9 cellular contexts compared by ENCODE assay signal in the genomic region with DNA sequence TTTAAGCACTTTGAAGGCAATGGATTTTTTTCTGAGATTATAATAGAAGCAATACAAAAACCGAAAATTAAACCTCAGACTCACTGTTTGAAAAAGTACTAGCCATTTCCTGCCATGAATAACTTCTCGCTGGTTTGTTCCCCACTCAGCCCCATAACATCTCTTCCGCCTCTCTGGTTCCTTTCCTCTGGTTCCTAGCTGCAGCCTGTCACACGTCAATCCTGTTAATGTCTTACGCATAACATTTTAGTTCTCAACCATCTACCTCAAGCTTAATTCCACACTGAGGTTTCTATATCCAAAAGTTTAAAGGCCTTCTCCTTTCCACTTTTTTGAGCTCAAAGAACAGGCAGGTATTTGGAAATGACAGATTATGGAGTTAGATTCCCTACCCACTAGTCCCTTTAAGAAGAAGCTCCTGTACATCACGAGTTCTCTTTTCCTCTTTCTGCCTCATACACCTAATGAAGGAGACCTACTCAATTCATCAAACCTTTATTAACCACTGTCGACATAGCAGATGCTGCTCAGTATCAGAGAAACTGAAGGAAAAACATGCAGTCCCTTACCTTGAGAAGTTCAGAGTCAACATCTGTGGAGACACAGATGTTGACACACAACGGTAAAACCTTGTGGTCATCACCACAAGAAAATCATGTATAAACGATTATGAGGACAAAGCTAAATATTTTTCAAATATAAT.
DNase-seq lines count a peak whose midpoint lies in the region; ATAC-seq and TF ChIP-seq lines count a peak whose summit lies in the region.
"Had no signal": no experiment of that assay in that cellular context is flagged by ENCODE, and none has a peak within 500 bp of the region (broad histone marks: within the 10 kb centered on the region; RNA-seq: fewer than 3 reads in every experiment).

No MANE protein-coding gene starts in this region.

- peak overlapping the region; percentile 81 to 96 (median 91) for H3K27ac Mint-ChIP-seq in naive thymus-derived CD4-positive, alpha-beta T cell

- no peak for TF ChIP-seq CTCF in suprapubic skin (IDR thresholded peaks at IDR 0.05)

- WGBS in suprapubic skin: 75% methylated on average over 9 of the region's 9 CpGs

- CTCF ChIA-PET in naive thymus-derived CD4-positive, alpha-beta T cell (lab: Charles Lee): interaction anchor here (0.7 to 1.5 kb wide), 5 partner anchors 68 to 252 kb away, joined by 3 to 4 read pairs (median 3); no protein-coding TSS in a partner anchor

- peaks cover 26 to 32% of the 10 kb centered on the region in 2 donors for H3K4me1 ChIP-seq in naive thymus-derived CD4-positive, alpha-beta T cell (ENCODE audit: control insufficient read depth in 2 of 2, insufficient read depth in 2 of 2, low read length in 2 of 2)
- H3K4me1 ChIP-seq in suprapubic skin: peaks cover under 1% of the 10 kb centered on the region

- H3K27me3 ChIP-seq in naive thymus-derived CD4-positive, alpha-beta T cell (ENCODE audit: control insufficient read depth in 2 of 2, insufficient read depth in 2 of 2, low read length in 2 of 2): no peaks in the 10 kb centered on the region
- no peaks in the 10 kb centered on the region for H3K27me3 ChIP-seq in suprapubic skin

- intact Hi-C loops in naive thymus-derived CD4-positive, alpha-beta T cell (cut with micrococcal nuclease): loop anchor here (1.0 to 5.0 kb wide), 6 partner anchors 26 to 414 kb away; partner anchors contain the start of gene PTGER4 (in 1 of the 2)

- no peaks in the 10 kb centered on the region for H3K36me3 ChIP-seq in naive thymus-derived CD4-positive, alpha-beta T cell (ENCODE audit: control insufficient read depth in 2 of 3, insufficient read depth in 3 of 3, low read length in 3 of 3)
- H3K36me3 ChIP-seq in suprapubic skin: no peaks in the 10 kb centered on the region

- peak; percentile 58 for ATAC-seq in GM18867 (IDR thresholded peaks at IDR 0.05; ENCODE audit: unreplicated experiment)
- peak; percentile 63 for ATAC-seq in HG02759 (IDR thresholded peaks at IDR 0.05; ENCODE audit: unreplicated experiment)
- peak; percentile 90 for ATAC-seq in naive thymus-derived CD4-positive, alpha-beta T cell

- TF ChIP-seq POLR2A in suprapubic skin (IDR thresholded peaks at IDR 0.05): no peak

- H3K9me3 Mint-ChIP-seq in naive thymus-derived CD4-positive, alpha-beta T cell: peaks cover 0 to 5% (median 0%) of the 10 kb centered on the region in 11 donors

- no peaks in the 10 kb centered on the region for H3K9me3 ChIP-seq in naive thymus-derived CD4-positive, alpha-beta T cell (ENCODE audit: control insufficient read depth in 2 of 3, low read length in 3 of 3)
- no peaks in the 10 kb centered on the region for H3K9me3 ChIP-seq in suprapubic skin

- peak overlapping the region; percentile 41 for H3K4me3 ChIP-seq in naive thymus-derived CD4-positive, alpha-beta T cell (ENCODE audit: low read length)
- H3K4me3 ChIP-seq in suprapubic skin: no peak overlapping the region

- peak overlapping the region; percentile 79 for H3K27ac ChIP-seq in naive thymus-derived CD4-positive, alpha-beta T cell (ENCODE audit: low read depth, low read length)
- H3K27ac ChIP-seq in suprapubic skin (no peak overlapping the region), caudate nucleus (ENCODE audit: low read depth, low read length) (no peak overlapping the region)

- peak overlapping the region; percentile 39 to 83 (median 69) for H3K4me3 Mint-ChIP-seq in naive thymus-derived CD4-positive, alpha-beta T cell

- H3K36me3 Mint-ChIP-seq in naive thymus-derived CD4-positive, alpha-beta T cell: peaks cover 0 to 24% (median 0%) of the 10 kb centered on the region in 5 donors

- H3K4me1 Mint-ChIP-seq in naive thymus-derived CD4-positive, alpha-beta T cell: peaks cover 16 to 76% (median 62%) of the 10 kb centered on the region in 7 donors

- H3K27me3 Mint-ChIP-seq in naive thymus-derived CD4-positive, alpha-beta T cell: no peaks in the 10 kb centered on the region

- no peak for TF ChIP-seq EP300 in suprapubic skin (IDR thresholded peaks at IDR 0.05)

- DNase-seq in T-helper 1 cell (peak in 3 of 5 donors; percentile 24 to 81 (median 25)), SK-N-DZ (ENCODE audit: low spot score) (no peak), suprapubic skin (ENCODE audit: low spot score in 2 of 2) (no peak), caudate nucleus (lab: John Stamatoyannopoulos, UW) (no peak)
- DNase-seq in naive thymus-derived CD4-positive, alpha-beta T cell: peak in 7 of 9 donors; percentile 62 to 84 (median 80)
- DNase-seq in NK-92 treated with Interleukin-12 subunit alpha and Interleukin-12 subunit beta, amount 100 ng/mL, for 24 hours (lab: John Stamatoyannopoulos, UW): no peak
- DNase-seq: NCI-H82 had no signal

- POLR2A ChIA-PET in naive thymus-derived CD4-positive, alpha-beta T cell (lab: Charles Lee): interaction anchor here (0.7 to 3.6 kb wide), 10 partner anchors 12 to 380 kb away, joined by 3 to 28 read pairs (median 6); partner anchors contain the start of gene PTGER4

Comparison
In these comparisons a context has a peak if more than half of its experiments do, and no peak if none do; other contexts are left out.
1. DNase-seq: peak in T-helper 1 cell (3 of 5) and naive thymus-derived CD4-positive, alpha-beta T cell (7 of 9); none in SK-N-DZ (single experiment), NK-92 treated with Interleukin-12 subunit alpha and Interleukin-12 subunit beta, amount 100 ng/mL, for 24 hours (single experiment), suprapubic skin (0 of 2) and caudate nucleus (0 of 61).
2. Peak in every context shown above with its lines, with median percentiles within 50 percentile points of each other: ATAC-seq.